In genomic region chr12:75526655-75527511, GRCh38 we compare ENCODE assay signal across 8 cellular contexts. TPM values are rescaled to one million over a fixed set of nuclear protein-coding genes. Genes with fewer than 3 reads are reported as not detected.
DNase-seq lines count a peak whose midpoint lies in the region; FAIRE-seq and TF ChIP-seq lines count a peak whose summit lies in the region.

No MANE protein-coding gene starts in this region.

- FAIRE-seq in GM12891 (lab: Jason Lieb, UNC): peak; percentile 88

- DNase-seq in AG08396 (ENCODE audit: low spot score) (peak; percentile 22), GM12891 (ENCODE audit: insufficient read length, low spot score) (no peak), HFFc6 (peak; percentile 61), LoVo (ENCODE audit: low spot score) (peak; percentile 78), RKO (ENCODE audit: low spot score) (peak; percentile 87), dedifferentiated amniotic fluid mesenchymal stem cell (ENCODE audit: extremely low spot score) (peak; percentile 75), lung microvascular endothelial cell (ENCODE audit: low read depth in 2 of 2) (peak; percentile 74 to 80), ecto neural progenitor cell (ENCODE audit: low spot score) (no peak)

- H3K9me3 Mint-ChIP-seq in HFFc6: peaks cover 5% of the 10 kb centered on the region

- peaks cover 32% of the 10 kb centered on the region for H3K4me1 Mint-ChIP-seq in HFFc6 (ENCODE audit: low read depth)

- no peak overlapping the region for H3K4me3 Mint-ChIP-seq in HFFc6

- no peak overlapping the region for H3K27ac Mint-ChIP-seq in HFFc6

- TF ChIP-seq CTCF in HFFc6 (IDR thresholded peaks at IDR 0.05): peak; percentile 95

- peaks cover 7% of the 10 kb centered on the region for H3K36me3 Mint-ChIP-seq in HFFc6 (ENCODE audit: low read depth)

- no peak for TF ChIP-seq POLR2A in GM12891 (IDR thresholded peaks at IDR 0.05; ENCODE audit: low read depth, low read length)

- H3K27me3 Mint-ChIP-seq in HFFc6 (ENCODE audit: insufficient read depth): peaks cover 2% of the 10 kb centered on the region; the same call in 1 of the 2 replicates

TF ChIP-seq in GM12891, 5 proteins besides CTCF, POLR2A, EP300 and RAD21:
- TF ChIP-seq SPI1 (IDR thresholded peaks at IDR 0.05; ENCODE audit: low read depth, low read length) (peak; percentile 98), POU2F2 (IDR thresholded peaks at IDR 0.05; ENCODE audit: low read depth, low read length) (no peak), TAF1 (IDR thresholded peaks at IDR 0.05; ENCODE audit: low read depth, low read length) (no peak), PAX5 (IDR thresholded peaks at IDR 0.05; ENCODE audit: insufficient read depth, low read length, severe bottlenecking) (peak; percentile 30), POLR2AphosphoS5 (IDR thresholded peaks at IDR 0.05; ENCODE audit: low read depth, low read length) (no peak)

RNA-seq across cellular contexts. Expression of gene KRR1, which starts 15.5 kb away (rescaled TPM):
- polyA plus RNA-seq in GM12891 (2012; ENCODE audit: low read depth, missing spikeins): 52.1 TPM
- 10 to 100 TPM; 52.4 to 64.4 (median 61.8) TPM for total RNA-seq in HFFc6 (2021; fragmentation: NEBNext Ultra II Directional; extraction: Animal tissue kit (Norgen Biotek cat#: 25700))
- 13.1 and 17.7 TPM in 2 replicates for total RNA-seq in lung microvascular endothelial cell

RNA-seq across cellular contexts. Expression of gene GLIPR1, which starts 46.3 kb away (rescaled TPM):
- 19.1 TPM for polyA plus RNA-seq in GM12891 (2012; ENCODE audit: low read depth, missing spikeins)
- total RNA-seq in HFFc6 (2021; fragmentation: NEBNext Ultra II Directional; extraction: Animal tissue kit (Norgen Biotek cat#: 25700)): 100 to 1,000 TPM; 190 to 339 (median 278) TPM
- 0.60 and 1.3 TPM in 2 replicates for total RNA-seq in lung microvascular endothelial cell

Comparison
In these comparisons a context has a peak if more than half of its experiments do, and no peak if none do; other contexts are left out.
1. DNase-seq: peak in AG08396 (single experiment), HFFc6 (single experiment), LoVo (single experiment), RKO (single experiment), dedifferentiated amniotic fluid mesenchymal stem cell (single experiment) and lung microvascular endothelial cell (2 of 2); none in GM12891 (single experiment) and ecto neural progenitor cell (single experiment).
2. RNA of gene GLIPR1, which starts 46.3 kb away (total RNA-seq): 190 to 339 TPM in HFFc6; 0.60 to 1.3 TPM in lung microvascular endothelial cell; every median in the first group is over 10 times any median in the second.